Comparison of ENCODE assay signal across 1 cellular context in genomic region chr2:10030311-10030736, GRCh38.
A peak's percentile ranks its signal among the peaks of the same experiment; 100 is the strongest.
TF ChIP-seq lines count a peak whose summit lies in the region.

No MANE protein-coding gene starts in this region.

TF ChIP-seq in HepG2, 621 proteins besides CTCF, POLR2A, EP300 and RAD21 (continued from another document and continues in another):
- TF ChIP-seq, protein P1, sequence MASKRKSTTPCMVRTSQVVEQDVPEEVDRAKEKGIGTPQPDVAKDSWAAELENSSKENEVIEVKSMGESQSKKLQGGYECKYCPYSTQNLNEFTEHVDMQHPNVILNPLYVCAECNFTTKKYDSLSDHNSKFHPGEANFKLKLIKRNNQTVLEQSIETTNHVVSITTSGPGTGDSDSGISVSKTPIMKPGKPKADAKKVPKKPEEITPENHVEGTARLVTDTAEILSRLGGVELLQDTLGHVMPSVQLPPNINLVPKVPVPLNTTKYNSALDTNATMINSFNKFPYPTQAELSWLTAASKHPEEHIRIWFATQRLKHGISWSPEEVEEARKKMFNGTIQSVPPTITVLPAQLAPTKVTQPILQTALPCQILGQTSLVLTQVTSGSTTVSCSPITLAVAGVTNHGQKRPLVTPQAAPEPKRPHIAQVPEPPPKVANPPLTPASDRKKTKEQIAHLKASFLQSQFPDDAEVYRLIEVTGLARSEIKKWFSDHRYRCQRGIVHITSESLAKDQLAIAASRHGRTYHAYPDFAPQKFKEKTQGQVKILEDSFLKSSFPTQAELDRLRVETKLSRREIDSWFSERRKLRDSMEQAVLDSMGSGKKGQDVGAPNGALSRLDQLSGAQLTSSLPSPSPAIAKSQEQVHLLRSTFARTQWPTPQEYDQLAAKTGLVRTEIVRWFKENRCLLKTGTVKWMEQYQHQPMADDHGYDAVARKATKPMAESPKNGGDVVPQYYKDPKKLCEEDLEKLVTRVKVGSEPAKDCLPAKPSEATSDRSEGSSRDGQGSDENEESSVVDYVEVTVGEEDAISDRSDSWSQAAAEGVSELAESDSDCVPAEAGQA (IDR thresholded peaks at IDR 0.05; ENCODE audit: low read depth) = no peak
- TF ChIP-seq, protein P1 (CRISPR knock-in tag; IDR thresholded peaks at IDR 0.05; ENCODE audit: borderline replicate concordance) = no peak
- no peak for TF ChIP-seq PCBP1 (IDR thresholded peaks at IDR 0.05; ENCODE audit: borderline replicate concordance, low read depth, low read length)
- TF ChIP-seq, protein P2, sequence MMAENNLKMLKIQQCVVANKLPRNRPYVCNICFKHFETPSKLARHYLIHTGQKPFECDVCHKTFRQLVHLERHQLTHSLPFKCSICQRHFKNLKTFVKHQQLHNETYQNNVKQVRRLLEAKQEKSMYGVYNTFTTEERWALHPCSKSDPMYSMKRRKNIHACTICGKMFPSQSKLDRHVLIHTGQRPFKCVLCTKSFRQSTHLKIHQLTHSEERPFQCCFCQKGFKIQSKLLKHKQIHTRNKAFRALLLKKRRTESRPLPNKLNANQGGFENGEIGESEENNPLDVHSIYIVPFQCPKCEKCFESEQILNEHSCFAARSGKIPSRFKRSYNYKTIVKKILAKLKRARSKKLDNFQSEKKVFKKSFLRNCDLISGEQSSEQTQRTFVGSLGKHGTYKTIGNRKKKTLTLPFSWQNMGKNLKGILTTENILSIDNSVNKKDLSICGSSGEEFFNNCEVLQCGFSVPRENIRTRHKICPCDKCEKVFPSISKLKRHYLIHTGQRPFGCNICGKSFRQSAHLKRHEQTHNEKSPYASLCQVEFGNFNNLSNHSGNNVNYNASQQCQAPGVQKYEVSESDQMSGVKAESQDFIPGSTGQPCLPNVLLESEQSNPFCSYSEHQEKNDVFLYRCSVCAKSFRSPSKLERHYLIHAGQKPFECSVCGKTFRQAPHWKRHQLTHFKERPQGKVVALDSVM (CRISPR knock-in tag; IDR thresholded peaks at IDR 0.05) = no peak
- TF ChIP-seq ZNF777 (CRISPR knock-in tag; IDR thresholded peaks at IDR 0.05) = no peak
- no peak for TF ChIP-seq PRPF4 (IDR thresholded peaks at IDR 0.05; ENCODE audit: low read depth, low read length, poor library complexity, severe bottlenecking)
- TF ChIP-seq HDAC1 (CRISPR knock-in tag; IDR thresholded peaks at IDR 0.05) = no peak; the same call in 1 of the 2 replicates
- TF ChIP-seq ZBTB8A (CRISPR knock-in tag; IDR thresholded peaks at IDR 0.05; ENCODE audit: borderline replicate concordance, low read depth) = no peak
- TF ChIP-seq ZNF598 (CRISPR knock-in tag; IDR thresholded peaks at IDR 0.05; ENCODE audit: borderline replicate concordance) = no peak
- TF ChIP-seq, protein P3, sequence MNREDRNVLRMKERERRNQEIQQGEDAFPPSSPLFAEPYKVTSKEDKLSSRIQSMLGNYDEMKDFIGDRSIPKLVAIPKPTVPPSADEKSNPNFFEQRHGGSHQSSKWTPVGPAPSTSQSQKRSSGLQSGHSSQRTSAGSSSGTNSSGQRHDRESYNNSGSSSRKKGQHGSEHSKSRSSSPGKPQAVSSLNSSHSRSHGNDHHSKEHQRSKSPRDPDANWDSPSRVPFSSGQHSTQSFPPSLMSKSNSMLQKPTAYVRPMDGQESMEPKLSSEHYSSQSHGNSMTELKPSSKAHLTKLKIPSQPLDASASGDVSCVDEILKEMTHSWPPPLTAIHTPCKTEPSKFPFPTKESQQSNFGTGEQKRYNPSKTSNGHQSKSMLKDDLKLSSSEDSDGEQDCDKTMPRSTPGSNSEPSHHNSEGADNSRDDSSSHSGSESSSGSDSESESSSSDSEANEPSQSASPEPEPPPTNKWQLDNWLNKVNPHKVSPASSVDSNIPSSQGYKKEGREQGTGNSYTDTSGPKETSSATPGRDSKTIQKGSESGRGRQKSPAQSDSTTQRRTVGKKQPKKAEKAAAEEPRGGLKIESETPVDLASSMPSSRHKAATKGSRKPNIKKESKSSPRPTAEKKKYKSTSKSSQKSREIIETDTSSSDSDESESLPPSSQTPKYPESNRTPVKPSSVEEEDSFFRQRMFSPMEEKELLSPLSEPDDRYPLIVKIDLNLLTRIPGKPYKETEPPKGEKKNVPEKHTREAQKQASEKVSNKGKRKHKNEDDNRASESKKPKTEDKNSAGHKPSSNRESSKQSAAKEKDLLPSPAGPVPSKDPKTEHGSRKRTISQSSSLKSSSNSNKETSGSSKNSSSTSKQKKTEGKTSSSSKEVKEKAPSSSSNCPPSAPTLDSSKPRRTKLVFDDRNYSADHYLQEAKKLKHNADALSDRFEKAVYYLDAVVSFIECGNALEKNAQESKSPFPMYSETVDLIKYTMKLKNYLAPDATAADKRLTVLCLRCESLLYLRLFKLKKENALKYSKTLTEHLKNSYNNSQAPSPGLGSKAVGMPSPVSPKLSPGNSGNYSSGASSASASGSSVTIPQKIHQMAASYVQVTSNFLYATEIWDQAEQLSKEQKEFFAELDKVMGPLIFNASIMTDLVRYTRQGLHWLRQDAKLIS (CRISPR knock-in tag; IDR thresholded peaks at IDR 0.05) = no peak
- TF ChIP-seq NFIB (CRISPR knock-in tag; IDR thresholded peaks at IDR 0.05; ENCODE audit: borderline replicate concordance) = no peak
- TF ChIP-seq THAP11 (CRISPR knock-in tag; IDR thresholded peaks at IDR 0.05) = 0 out of 2 replicates have a peak, but pooled peaks have one; percentile 15
- TF ChIP-seq PBX2 (CRISPR knock-in tag; IDR thresholded peaks at IDR 0.05) = peak; percentile 27; the same call in 1 of the 2 replicates
- no peak for TF ChIP-seq JDP2 (CRISPR knock-in tag; IDR thresholded peaks at IDR 0.05; ENCODE audit: borderline replicate concordance)
- TF ChIP-seq, protein P4, sequence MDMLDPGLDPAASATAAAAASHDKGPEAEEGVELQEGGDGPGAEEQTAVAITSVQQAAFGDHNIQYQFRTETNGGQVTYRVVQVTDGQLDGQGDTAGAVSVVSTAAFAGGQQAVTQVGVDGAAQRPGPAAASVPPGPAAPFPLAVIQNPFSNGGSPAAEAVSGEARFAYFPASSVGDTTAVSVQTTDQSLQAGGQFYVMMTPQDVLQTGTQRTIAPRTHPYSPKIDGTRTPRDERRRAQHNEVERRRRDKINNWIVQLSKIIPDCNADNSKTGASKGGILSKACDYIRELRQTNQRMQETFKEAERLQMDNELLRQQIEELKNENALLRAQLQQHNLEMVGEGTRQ (IDR thresholded peaks at IDR 0.05; ENCODE audit: low read depth, low read length) = peak; percentile 74
- TF ChIP-seq, protein P4 (CRISPR knock-in tag; IDR thresholded peaks at IDR 0.05; ENCODE audit: borderline replicate concordance) = peak; percentile 91; the same call in 1 of the 2 replicates
- TF ChIP-seq HMGA1 (CRISPR knock-in tag; conservative IDR thresholded peaks at IDR 0.05) = no peak
- no peak for TF ChIP-seq AKAP8 (CRISPR knock-in tag; IDR thresholded peaks at IDR 0.05)
- no peak for TF ChIP-seq TFDP2 (CRISPR knock-in tag; IDR thresholded peaks at IDR 0.05)
- TF ChIP-seq, protein P5, sequence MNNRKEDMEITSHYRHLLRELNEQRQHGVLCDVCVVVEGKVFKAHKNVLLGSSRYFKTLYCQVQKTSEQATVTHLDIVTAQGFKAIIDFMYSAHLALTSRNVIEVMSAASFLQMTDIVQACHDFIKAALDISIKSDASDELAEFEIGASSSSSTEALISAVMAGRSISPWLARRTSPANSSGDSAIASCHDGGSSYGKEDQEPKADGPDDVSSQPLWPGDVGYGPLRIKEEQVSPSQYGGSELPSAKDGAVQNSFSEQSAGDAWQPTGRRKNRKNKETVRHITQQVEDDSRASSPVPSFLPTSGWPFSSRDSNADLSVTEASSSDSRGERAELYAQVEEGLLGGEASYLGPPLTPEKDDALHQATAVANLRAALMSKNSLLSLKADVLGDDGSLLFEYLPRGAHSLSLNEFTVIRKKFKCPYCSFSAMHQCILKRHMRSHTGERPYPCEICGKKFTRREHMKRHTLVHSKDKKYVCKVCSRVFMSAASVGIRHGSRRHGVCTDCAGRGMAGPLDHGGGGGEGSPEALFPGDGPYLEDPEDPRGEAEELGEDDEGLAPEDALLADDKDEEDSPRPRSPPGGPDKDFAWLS (CRISPR knock-in tag; IDR thresholded peaks at IDR 0.05; ENCODE audit: borderline replicate concordance) = no peak
- TF ChIP-seq, protein P6, sequence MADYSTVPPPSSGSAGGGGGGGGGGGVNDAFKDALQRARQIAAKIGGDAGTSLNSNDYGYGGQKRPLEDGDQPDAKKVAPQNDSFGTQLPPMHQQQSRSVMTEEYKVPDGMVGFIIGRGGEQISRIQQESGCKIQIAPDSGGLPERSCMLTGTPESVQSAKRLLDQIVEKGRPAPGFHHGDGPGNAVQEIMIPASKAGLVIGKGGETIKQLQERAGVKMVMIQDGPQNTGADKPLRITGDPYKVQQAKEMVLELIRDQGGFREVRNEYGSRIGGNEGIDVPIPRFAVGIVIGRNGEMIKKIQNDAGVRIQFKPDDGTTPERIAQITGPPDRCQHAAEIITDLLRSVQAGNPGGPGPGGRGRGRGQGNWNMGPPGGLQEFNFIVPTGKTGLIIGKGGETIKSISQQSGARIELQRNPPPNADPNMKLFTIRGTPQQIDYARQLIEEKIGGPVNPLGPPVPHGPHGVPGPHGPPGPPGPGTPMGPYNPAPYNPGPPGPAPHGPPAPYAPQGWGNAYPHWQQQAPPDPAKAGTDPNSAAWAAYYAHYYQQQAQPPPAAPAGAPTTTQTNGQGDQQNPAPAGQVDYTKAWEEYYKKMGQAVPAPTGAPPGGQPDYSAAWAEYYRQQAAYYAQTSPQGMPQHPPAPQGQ (CRISPR knock-in tag; IDR thresholded peaks at IDR 0.05; ENCODE audit: borderline replicate concordance) = no peak
- no peak for TF ChIP-seq ZNF772 (CRISPR knock-in tag; IDR thresholded peaks at IDR 0.05)
- no peak for TF ChIP-seq NFATC3 (CRISPR knock-in tag; IDR thresholded peaks at IDR 0.05)
- no peak for TF ChIP-seq ZNF333 (CRISPR knock-in tag; IDR thresholded peaks at IDR 0.05; ENCODE audit: borderline replicate concordance)
- TF ChIP-seq ZBTB10 (CRISPR knock-in tag; IDR thresholded peaks at IDR 0.05; ENCODE audit: borderline replicate concordance) = no peak
- TF ChIP-seq NBN (conservative IDR thresholded peaks at IDR 0.05) = no peak
- peak; percentile 24; the same call in 1 of the 2 replicates for TF ChIP-seq HCFC1 (IDR thresholded peaks at IDR 0.05; ENCODE audit: low read depth, low read length)
